In the genomic region with DNA sequence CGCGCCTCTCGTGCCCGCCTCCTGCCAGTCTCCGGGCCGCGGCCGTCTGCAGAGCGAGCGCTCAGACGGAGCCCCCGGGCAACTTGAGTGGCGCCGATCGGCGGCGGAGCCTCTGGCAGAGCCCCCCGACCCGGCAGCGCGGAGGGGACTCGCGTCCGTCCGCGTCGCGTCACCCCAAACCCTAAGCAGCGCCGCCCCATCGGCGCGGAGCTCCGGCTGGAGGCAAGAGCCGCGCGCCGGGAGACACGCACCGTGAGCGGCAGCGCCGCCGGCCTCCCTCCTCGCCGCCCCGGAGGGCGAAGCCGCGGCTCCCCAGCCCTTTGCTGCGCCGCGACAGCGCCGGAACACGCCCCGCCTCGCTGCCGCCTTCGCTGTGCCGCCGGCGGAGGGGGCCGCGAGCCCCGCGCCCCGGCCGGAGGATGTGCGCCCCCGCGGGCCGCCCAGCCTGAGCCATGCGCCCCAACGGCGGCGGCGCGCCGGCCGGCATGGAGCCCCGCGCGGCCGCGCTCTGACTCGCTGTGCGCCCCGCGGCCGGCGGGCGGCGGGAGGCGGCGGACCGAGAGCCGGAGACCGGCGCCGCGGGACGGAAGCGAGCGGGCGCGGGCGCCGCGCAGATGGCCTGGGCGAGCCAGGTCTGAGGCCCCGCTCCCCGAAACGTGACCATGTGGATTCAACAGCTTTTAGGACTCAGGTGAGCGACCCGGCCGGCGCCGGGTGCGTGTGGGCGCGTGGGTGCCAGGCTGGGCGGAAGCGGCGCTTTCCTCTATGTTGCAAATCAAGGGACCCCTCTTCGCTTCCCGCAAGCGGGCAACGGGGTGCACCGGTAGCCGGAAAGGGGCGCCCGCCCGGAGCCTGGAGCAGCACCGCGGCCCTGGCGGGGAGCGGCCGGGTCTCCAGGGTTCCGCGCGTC, we compare ENCODE assay signal across 11 cellular contexts.
DNase-seq lines count a peak whose midpoint lies in the region; ATAC-seq and TF ChIP-seq lines count a peak whose summit lies in the region.
"Had no signal": no experiment of that assay in that cellular context is flagged by ENCODE, and none has a peak within 500 bp of the region (broad histone marks: within the 10 kb centered on the region; RNA-seq: fewer than 3 reads in every experiment).

No MANE protein-coding gene starts in this region.

- H3K27ac ChIP-seq in coronary artery: no peak overlapping the region

- no peak overlapping the region for H3K27ac Mint-ChIP-seq in nephron progenitor cell
- H3K27ac Mint-ChIP-seq: activated T-helper 1 cell treated with anti-CD3 and anti-CD28 coated beads, Interleukin-12 subunit alpha, Interleukin-12 subunit beta, Interleukin-2, Interleukin-4 antibody, amounts not matched to agents 30 ng/mL and 10 ng/mL and 1 ng/mL, durations not matched to agents 14 hours and 24 hours and 36 hours had no signal

- H3K4me3 Mint-ChIP-seq in nephron progenitor cell: no peak overlapping the region
- H3K4me3 Mint-ChIP-seq: activated T-helper 1 cell treated with anti-CD3 and anti-CD28 coated beads, Interleukin-12 subunit alpha, Interleukin-12 subunit beta, Interleukin-2, Interleukin-4 antibody, amounts not matched to agents 30 ng/mL and 10 ng/mL and 1 ng/mL, durations not matched to agents 14 hours and 24 hours and 36 hours had no signal

- no peaks in the 10 kb centered on the region for H3K9me3 Mint-ChIP-seq in nephron progenitor cell
- H3K9me3 Mint-ChIP-seq: activated T-helper 1 cell treated with anti-CD3 and anti-CD28 coated beads, Interleukin-12 subunit alpha, Interleukin-12 subunit beta, Interleukin-2, Interleukin-4 antibody, amounts not matched to agents 30 ng/mL and 10 ng/mL and 1 ng/mL, durations not matched to agents 14 hours and 24 hours and 36 hours had no signal

- H3K4me1 Mint-ChIP-seq in nephron progenitor cell: peaks cover 39% of the 10 kb centered on the region

- DNase-seq in ACHN (peak; percentile 4), GM20000 (ENCODE audit: low spot score) (peak; percentile 50), coronary artery (ENCODE audit: low spot score) (no peak), nephron progenitor cell (peak; percentile 60), NCI-H1930 (lab: John Stamatoyannopoulos, UW) (no peak)
- DNase-seq: GOT3, MM.1S had no signal

- TF ChIP-seq CTCF in GM20000 (IDR thresholded peaks at IDR 0.05; ENCODE audit: extremely low read depth, missing control alignments): no peak
- TF ChIP-seq CTCF in coronary artery (IDR thresholded peaks at IDR 0.05): no peak
- no peak for TF ChIP-seq CTCF in nephron progenitor cell (IDR thresholded peaks at IDR 0.05)

- no peaks in the 10 kb centered on the region for H3K36me3 Mint-ChIP-seq in nephron progenitor cell (ENCODE audit: low read depth)

- H3K27me3 Mint-ChIP-seq in nephron progenitor cell (ENCODE audit: low read depth, poor library complexity): peaks cover 68% of the 10 kb centered on the region

- H3K4me3 ChIP-seq in coronary artery: peak overlapping the region; percentile 58

- ATAC-seq in HG03280 (IDR thresholded peaks at IDR 0.05; ENCODE audit: unreplicated experiment) (no peak), HG03139 (IDR thresholded peaks at IDR 0.05; ENCODE audit: unreplicated experiment) (no peak), GM19324 (IDR thresholded peaks at IDR 0.05; ENCODE audit: low FRiP score, unreplicated experiment) (no peak)

- in situ Hi-C loops in ACHN (cut with HindIII; ENCODE audit: low pct_ligation_motif_present, low pct_unique_long_range_greater_than_20kb, low sequenced_read_pairs): no loop called here

Comparison
In these comparisons a context has a peak if more than half of its experiments do, and no peak if none do; other contexts are left out.
1. DNase-seq: peak in ACHN (single experiment), GM20000 (single experiment) and nephron progenitor cell (single experiment); none in coronary artery (single experiment) and NCI-H1930 (0 of 2).